ENCODE assay signal across 8 cellular contexts in the genomic region with DNA sequence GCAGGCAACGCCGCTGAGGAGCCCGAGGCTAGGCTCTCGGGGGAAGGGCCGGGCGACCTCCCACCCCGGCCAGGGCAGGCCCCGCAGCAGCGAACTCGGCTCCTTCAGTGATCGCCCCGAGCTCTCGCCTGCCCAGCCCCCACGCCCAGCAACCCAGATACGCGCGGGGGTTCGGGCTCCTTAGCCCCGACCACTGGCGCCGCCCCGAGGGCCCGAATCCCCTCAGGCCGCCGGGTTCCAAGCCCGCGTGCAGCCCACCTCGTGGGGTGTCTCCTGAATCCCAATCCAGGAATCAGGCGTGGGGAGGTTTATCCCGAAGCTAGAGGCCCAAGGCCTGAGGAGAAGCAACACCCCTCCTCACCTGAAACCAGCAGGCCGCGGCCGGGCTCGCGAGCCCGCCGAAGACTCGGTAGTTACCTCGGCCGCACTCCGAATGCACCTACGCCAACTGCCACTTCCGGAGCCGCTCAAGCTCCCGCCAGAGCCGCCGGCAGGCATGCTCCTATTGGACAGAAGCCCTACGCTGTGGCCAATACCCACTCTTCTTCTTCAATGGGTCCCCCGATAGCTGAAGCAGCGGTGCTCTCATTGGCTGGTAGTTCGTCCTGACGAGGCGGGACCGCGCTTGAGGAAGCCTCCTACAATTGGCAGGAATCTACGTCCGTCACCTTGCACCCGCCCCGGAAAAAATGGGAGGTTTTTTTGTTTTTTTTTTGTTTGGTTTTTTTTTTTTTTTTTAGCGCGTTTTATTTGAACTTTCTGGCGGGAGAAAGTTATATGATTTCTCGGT. TPM values are rescaled to one million over a fixed set of nuclear protein-coding genes. Genes with fewer than 3 reads are reported as not detected.
A peak's percentile ranks its signal among the peaks of the same experiment; 100 is the strongest.
DNase-seq lines count a peak whose midpoint lies in the region; ATAC-seq and TF ChIP-seq lines count a peak whose summit lies in the region.

A gene with protein sequence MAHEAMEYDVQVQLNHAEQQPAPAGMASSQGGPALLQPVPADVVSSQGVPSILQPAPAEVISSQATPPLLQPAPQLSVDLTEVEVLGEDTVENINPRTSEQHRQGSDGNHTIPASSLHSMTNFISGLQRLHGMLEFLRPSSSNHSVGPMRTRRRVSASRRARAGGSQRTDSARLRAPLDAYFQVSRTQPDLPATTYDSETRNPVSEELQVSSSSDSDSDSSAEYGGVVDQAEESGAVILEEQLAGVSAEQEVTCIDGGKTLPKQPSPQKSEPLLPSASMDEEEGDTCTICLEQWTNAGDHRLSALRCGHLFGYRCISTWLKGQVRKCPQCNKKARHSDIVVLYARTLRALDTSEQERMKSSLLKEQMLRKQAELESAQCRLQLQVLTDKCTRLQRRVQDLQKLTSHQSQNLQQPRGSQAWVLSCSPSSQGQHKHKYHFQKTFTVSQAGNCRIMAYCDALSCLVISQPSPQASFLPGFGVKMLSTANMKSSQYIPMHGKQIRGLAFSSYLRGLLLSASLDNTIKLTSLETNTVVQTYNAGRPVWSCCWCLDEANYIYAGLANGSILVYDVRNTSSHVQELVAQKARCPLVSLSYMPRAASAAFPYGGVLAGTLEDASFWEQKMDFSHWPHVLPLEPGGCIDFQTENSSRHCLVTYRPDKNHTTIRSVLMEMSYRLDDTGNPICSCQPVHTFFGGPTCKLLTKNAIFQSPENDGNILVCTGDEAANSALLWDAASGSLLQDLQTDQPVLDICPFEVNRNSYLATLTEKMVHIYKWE (minus strand): TSS at position 453 of the 790 bp plus-strand sequence. CDS start 5,428 bp downstream, outside the sequence.

- H3K36me3 ChIP-seq in kidney epithelial cell (ENCODE audit: control insufficient read depth, insufficient read depth, low read length): no peaks in the 10 kb centered on the region

- no peaks in the 10 kb centered on the region for H3K27me3 Mint-ChIP-seq in chondrocyte (ENCODE audit: low read depth)

- H3K9me3 Mint-ChIP-seq in chondrocyte (ENCODE audit: low read depth): no peaks in the 10 kb centered on the region

- peak within 1 kb of the TSS; percentile 99 for H3K4me3 ChIP-seq in kidney epithelial cell (ENCODE audit: low read depth, low read length)

- H3K4me1 Mint-ChIP-seq in chondrocyte (ENCODE audit: low read depth): peaks cover 24% of the 10 kb centered on the region

- H3K27me3 ChIP-seq in kidney epithelial cell (ENCODE audit: control insufficient read depth, insufficient read depth, low read length): no peaks in the 10 kb centered on the region

- no peak for TF ChIP-seq CTCF in chondrocyte (IDR thresholded peaks at IDR 0.05)
- no peak for TF ChIP-seq CTCF in kidney epithelial cell (IDR thresholded peaks at IDR 0.05; ENCODE audit: insufficient read depth, low read length, poor library complexity, severe bottlenecking)

- H3K27ac Mint-ChIP-seq in chondrocyte (ENCODE audit: unreplicated experiment): peak within 1 kb of the TSS; percentile 93

- H3K36me3 Mint-ChIP-seq in chondrocyte (ENCODE audit: low read depth): peaks cover 10% of the 10 kb centered on the region

- TF ChIP-seq POLR2A in GM19099 (IDR thresholded peaks at IDR 0.05; ENCODE audit: extremely low read depth, insufficient read length, low read depth): peak; percentile 81

- peak; percentile 100 for ATAC-seq in HG03432 (IDR thresholded peaks at IDR 0.05; ENCODE audit: unreplicated experiment)

- peak within 1 kb of the TSS; percentile 90 for H3K4me3 Mint-ChIP-seq in chondrocyte (ENCODE audit: unreplicated experiment)

- peak; percentile 99 for DNase-seq in AG20443 (ENCODE audit: low spot score)
- DNase-seq in NCI-H510A (lab: John Stamatoyannopoulos, UW): peak; percentile 90
- peak; percentile 95 for DNase-seq in activated CD4-positive, alpha-beta T cell treated with anti-CD3 and anti-CD28 coated beads for 1 hour
- peak; percentile 99 for DNase-seq in chondrocyte (ENCODE audit: low spot score)
- peak; percentile 97 for DNase-seq in kidney epithelial cell (ENCODE audit: low read depth)
- peak; percentile 94 to 97 for DNase-seq in stimulated activated CD4-positive, alpha-beta T cell treated with anti-CD3 and anti-CD28 coated beads, Interleukin-15, amount 100 ng/mL, for 48 hours (ENCODE audit: low read depth in 2 of 2)

RNA-seq across cellular contexts. Expression of the gene that starts here (rescaled TPM):
- total RNA-seq in chondrocyte: 22.3 to 32.2 TPM (median 23.2 TPM) in 3 replicates
- 25.9 and 35.4 TPM in 2 replicates for total RNA-seq in kidney epithelial cell

Comparison
In these comparisons a context has a peak if more than half of its experiments do, and no peak if none do; other contexts are left out.
1. Peak in every context shown above with its lines: DNase-seq, ATAC-seq and H3K4me3 ChIP-seq.